In genomic region chr5:6900247-6900646, GRCh38 we compare ENCODE assay signal across 15 cellular contexts.
DNase-seq lines count a peak whose midpoint lies in the region; ATAC-seq and TF ChIP-seq lines count a peak whose summit lies in the region.
"Had no signal": no experiment of that assay in that cellular context is flagged by ENCODE, and none has a peak within 500 bp of the region (broad histone marks: within the 10 kb centered on the region; RNA-seq: fewer than 3 reads in every experiment).

No MANE protein-coding gene starts in this region.

- no peak overlapping the region for H2AK5ac ChIP-seq in IMR-90 (ENCODE audit: low read depth, low read length)

- no peak for ATAC-seq in IMR-90 (ENCODE audit: low read depth)
- ATAC-seq: HCT116, PC-3 had no signal

- H3K4ac ChIP-seq in IMR-90 (ENCODE audit: low read depth, low read length) = no peak overlapping the region

- H4K20me1 ChIP-seq in IMR-90 (ENCODE audit: insufficient read depth, low read length) = no peaks in the 10 kb centered on the region

- in situ Hi-C loops in IMR-90 (cut with MboI; ENCODE audit: low sequenced_read_pairs) = no loop called here

- H3K4me2 ChIP-seq in IMR-90 (ENCODE audit: low read depth, low read length) = no peak overlapping the region

- no peak overlapping the region for H2BK20ac ChIP-seq in IMR-90 (ENCODE audit: low read depth, low read length)

- no TSS peak for BruUV-seq in IMR-90 (replicated peaks; lab: Mats Ljungman, UMichigan)

- H4K8ac ChIP-seq in IMR-90 (ENCODE audit: low read depth in 2 of 2, low read length in 2 of 2) = no peak overlapping the region

- H3K36me3 Mint-ChIP-seq in nephron progenitor cell (ENCODE audit: low read depth) (no peaks in the 10 kb centered on the region), type B pancreatic cell (no peaks in the 10 kb centered on the region)
- H3K36me3 Mint-ChIP-seq: CD4-positive, CD25-positive, alpha-beta regulatory T cell had no signal

- H3K27ac ChIP-seq in IMR-90 (ENCODE audit: insufficient read depth, low read length) = no peak overlapping the region
- H3K27ac ChIP-seq in uterus = no peak overlapping the region

- CTCF ChIA-PET in IMR-90 (lab: Yijun Ruan, JAX) = no interaction called here

- no peak overlapping the region for H2BK15ac ChIP-seq in IMR-90 (ENCODE audit: low read depth, low read length)

- peaks cover 22% of the 10 kb centered on the region for H3K9me3 Mint-ChIP-seq in nephron progenitor cell
- peaks cover 9% of the 10 kb centered on the region for H3K9me3 Mint-ChIP-seq in type B pancreatic cell

- no peaks in the 10 kb centered on the region for H3K4me1 ChIP-seq in IMR-90 (ENCODE audit: control insufficient read depth, insufficient read depth, low read length)
- no peaks in the 10 kb centered on the region for H3K4me1 ChIP-seq in uterus

- H3K9me1 ChIP-seq in IMR-90 (ENCODE audit: insufficient read depth, low read length) = no peaks in the 10 kb centered on the region

- peak; percentile 67 for DNase-seq in NCI-H345 treated with DMSO at 0.1 percent for 48 hours (lab: John Stamatoyannopoulos, UW; ENCODE audit: unreplicated experiment)
- no peak for DNase-seq in NCI-H345 (lab: John Stamatoyannopoulos, UW)
- DNase-seq in IMR-90 = no peak
- no peak for DNase-seq in nephron progenitor cell
- DNase-seq in type B pancreatic cell (ENCODE audit: extremely low spot score, unreplicated experiment) = no peak
- DNase-seq in uterus = no peak
- no peak for DNase-seq in Kasumi-1 (lab: John Stamatoyannopoulos, UW)
- DNase-seq in erythroblast (lab: John Stamatoyannopoulos, UW) = no peak
- DNase-seq: CD4-positive, CD25-positive, alpha-beta regulatory T cell; GDM1; MM.1S; NCI-H1048; PC-3; RPMI8226 had no signal

- H3K9ac ChIP-seq in IMR-90 (ENCODE audit: low read depth, low read length) = no peak overlapping the region

- intact Hi-C loops in IMR-90 (cut with micrococcal nuclease) (no loop called here), uterus (cut with DNase I; ENCODE audit: low total_unique reads) (no loop called here)

- no peak overlapping the region for H2BK5ac ChIP-seq in IMR-90 (ENCODE audit: low read depth, low read length, poor library complexity, severe bottlenecking)

- no peak overlapping the region for H3K23ac ChIP-seq in IMR-90 (ENCODE audit: low read depth, low read length)

- dilution Hi-C loops in IMR-90 (cut with HindIII; ENCODE audit: low sequenced_read_pairs, unreplicated experiment) = no loop called here

- H2AFZ ChIP-seq in IMR-90 (replicated peaks; ENCODE audit: low read length, poor library complexity) = no peak overlapping the region

- no peak for TF ChIP-seq POLR2A in IMR-90 (IDR thresholded peaks at IDR 0.05; ENCODE audit: low read depth, low read length)
- TF ChIP-seq POLR2A in uterus (IDR thresholded peaks at IDR 0.05) = no peak
- TF ChIP-seq POLR2A in erythroblast (IDR thresholded peaks at IDR 0.05; ENCODE audit: low read length) = no peak

- H3K79me1 ChIP-seq in IMR-90 (ENCODE audit: low read depth in 1 of 2, low read length in 2 of 2) = no peaks in the 10 kb centered on the region

- H3K36me3 ChIP-seq in IMR-90 (ENCODE audit: control insufficient read depth, insufficient read depth, low read length) (no peaks in the 10 kb centered on the region), uterus (no peaks in the 10 kb centered on the region)

- H3K4me1 Mint-ChIP-seq in nephron progenitor cell = peaks cover 18% of the 10 kb centered on the region
- H3K4me1 Mint-ChIP-seq in type B pancreatic cell (ENCODE audit: unreplicated experiment) = peaks cover 14% of the 10 kb centered on the region
- H3K4me1 Mint-ChIP-seq: CD4-positive, CD25-positive, alpha-beta regulatory T cell had no signal

- H3K27me3 ChIP-seq in IMR-90 (ENCODE audit: control insufficient read depth, insufficient read depth, low read length) (no peaks in the 10 kb centered on the region), uterus (no peaks in the 10 kb centered on the region)

- no peak overlapping the region for H3K4me3 ChIP-seq in IMR-90 (ENCODE audit: insufficient read depth, low read depth, low read length)
- H3K4me3 ChIP-seq in uterus = no peak overlapping the region

- POLR2A ChIA-PET in IMR-90 (lab: Charles Lee; ENCODE audit: unreplicated experiment) = no interaction called here

- H4K5ac ChIP-seq in IMR-90 (ENCODE audit: low read depth, low read length) = no peak overlapping the region

- H3K27me3 Mint-ChIP-seq in nephron progenitor cell (ENCODE audit: low read depth, poor library complexity) (peaks cover 5% of the 10 kb centered on the region), type B pancreatic cell (no peaks in the 10 kb centered on the region)

- H3K9me3 ChIP-seq in IMR-90 (ENCODE audit: control insufficient read depth, insufficient read depth, low read length) (peaks cover 26% of the 10 kb centered on the region), uterus (no peaks in the 10 kb centered on the region)

- no peak overlapping the region for H3K14ac ChIP-seq in IMR-90 (replicated peaks; ENCODE audit: low read depth, low read length)

- H4K91ac ChIP-seq in IMR-90 (ENCODE audit: insufficient read depth, low read depth, low read length) = no peak overlapping the region

- no peak overlapping the region for H2BK120ac ChIP-seq in IMR-90 (ENCODE audit: low read depth, low read length)

- H3K27ac Mint-ChIP-seq in nephron progenitor cell (peak overlapping the region; percentile 63), type B pancreatic cell (peak overlapping the region; percentile 49)
- H3K27ac Mint-ChIP-seq: CD4-positive, CD25-positive, alpha-beta regulatory T cell had no signal

- no peak overlapping the region for H3K56ac ChIP-seq in IMR-90 (ENCODE audit: extremely low read depth, insufficient read depth, low read length)

- TF ChIP-seq CTCF in IMR-90 (conservative IDR thresholded peaks at IDR 0.05; ENCODE audit: low read depth, low read length) = no peak
- no peak for TF ChIP-seq CTCF in nephron progenitor cell (IDR thresholded peaks at IDR 0.05)
- no peak for TF ChIP-seq CTCF in type B pancreatic cell (conservative IDR thresholded peaks at IDR 0.05)
- no peak for TF ChIP-seq CTCF in uterus (IDR thresholded peaks at IDR 0.05)

- WGBS in IMR-90 (ENCODE audit: extremely low coverage in 2 of 2, insufficient read length in 1 of 2), 2 experiments = 82% methylated on average over 2 of the region's 4 CpGs; no CpG with 5 or more reads in 1 of the 2 experiments

- TF ChIP-seq RAD21 in IMR-90 (IDR thresholded peaks at IDR 0.05; ENCODE audit: low read length) = no peak

- no peak overlapping the region for H2AK9ac ChIP-seq in IMR-90 (replicated peaks; ENCODE audit: low read depth, low read length, poor library complexity)

- no peak overlapping the region for H3K18ac ChIP-seq in IMR-90 (ENCODE audit: low read depth, low read length)

- no peak overlapping the region for H3K4me3 Mint-ChIP-seq in nephron progenitor cell
- no peak overlapping the region for H3K4me3 Mint-ChIP-seq in type B pancreatic cell
- H3K4me3 Mint-ChIP-seq: CD4-positive, CD25-positive, alpha-beta regulatory T cell had no signal

TF ChIP-seq in IMR-90, 13 proteins besides CTCF, POLR2A, EP300 and RAD21:
- TF ChIP-seq, protein P1, sequence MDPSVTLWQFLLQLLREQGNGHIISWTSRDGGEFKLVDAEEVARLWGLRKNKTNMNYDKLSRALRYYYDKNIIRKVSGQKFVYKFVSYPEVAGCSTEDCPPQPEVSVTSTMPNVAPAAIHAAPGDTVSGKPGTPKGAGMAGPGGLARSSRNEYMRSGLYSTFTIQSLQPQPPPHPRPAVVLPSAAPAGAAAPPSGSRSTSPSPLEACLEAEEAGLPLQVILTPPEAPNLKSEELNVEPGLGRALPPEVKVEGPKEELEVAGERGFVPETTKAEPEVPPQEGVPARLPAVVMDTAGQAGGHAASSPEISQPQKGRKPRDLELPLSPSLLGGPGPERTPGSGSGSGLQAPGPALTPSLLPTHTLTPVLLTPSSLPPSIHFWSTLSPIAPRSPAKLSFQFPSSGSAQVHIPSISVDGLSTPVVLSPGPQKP (IDR thresholded peaks at IDR 0.05; ENCODE audit: borderline replicate concordance, low read depth, low read length) = no peak
- TF ChIP-seq MAFK (IDR thresholded peaks at IDR 0.05; ENCODE audit: low read depth, low read length) = peak; percentile 29; the same call in 1 of the 2 replicates
